Comparison of ENCODE assay signal across 25 cellular contexts in genomic region chr15:47288794-47289193, GRCh38.
A peak's percentile ranks its signal among the peaks of the same experiment; 100 is the strongest.
DNase-seq lines count a peak whose midpoint lies in the region; ATAC-seq, FAIRE-seq and TF ChIP-seq lines count a peak whose summit lies in the region.
"Had no signal": no experiment of that assay in that cellular context is flagged by ENCODE, and none has a peak within 500 bp of the region (broad histone marks: within the 10 kb centered on the region; RNA-seq: fewer than 3 reads in every experiment).

No MANE protein-coding gene starts in this region.

- intact Hi-C loops in activated CD4-positive, alpha-beta T cell treated with anti-CD3 and anti-CD28 coated beads, Interleukin-2, amount 10 ng/mL, durations not matched to agents 24 days and 14 days (cut with micrococcal nuclease): no loop called here
- intact Hi-C loops in activated CD4-positive, alpha-beta T cell treated with anti-CD3 and anti-CD28 coated beads for 36 hours (cut with DNase I, micrococcal nuclease): no loop called here
- intact Hi-C loops in Caco-2 (cut with micrococcal nuclease; ENCODE audit: unreplicated experiment): no loop called here

- H3K36me3 Mint-ChIP-seq in activated CD4-positive, alpha-beta T cell treated with anti-CD3 and anti-CD28 coated beads, Interleukin-2, amount 10 ng/mL, durations not matched to agents 24 days and 14 days (ENCODE audit: low read depth): no peaks in the 10 kb centered on the region
- no peaks in the 10 kb centered on the region for H3K36me3 Mint-ChIP-seq in activated CD4-positive, alpha-beta T cell treated with anti-CD3 and anti-CD28 coated beads for 36 hours (ENCODE audit: low read depth)
- no peaks in the 10 kb centered on the region for H3K36me3 Mint-ChIP-seq in Caco-2 (ENCODE audit: insufficient read depth, unreplicated experiment)

- no peak overlapping the region for H3K27ac ChIP-seq in WERI-Rb-1
- H3K27ac ChIP-seq: BLaER1 treated with 17β-estradiol and CSF1 and Interleukin-3, amounts not matched to agents 10 nM and 100 nM had no signal

- TF ChIP-seq CTCF in WERI-Rb-1 (IDR thresholded peaks at IDR 0.05; ENCODE audit: low read depth, low read length): no peak
- no peak for TF ChIP-seq CTCF in Caco-2 (IDR thresholded peaks at IDR 0.05; ENCODE audit: insufficient read depth in 1 of 2, low read depth in 1 of 2, low read length in 1 of 2, severe bottlenecking in 1 of 2, unreplicated experiment in 1 of 2)

- no TSS peak for BruUV-seq in Caco-2 (replicated peaks; lab: Mats Ljungman, UMichigan)

- H3K4me3 ChIP-seq in WERI-Rb-1 (ENCODE audit: low read depth, low read length) (no peak overlapping the region), Caco-2 (ENCODE audit: low read depth, low read length) (no peak overlapping the region)
- H3K4me3 ChIP-seq: BLaER1 treated with 17β-estradiol and CSF1 and Interleukin-3, amounts not matched to agents 10 nM and 100 nM; K562; SK-N-MC had no signal

- FAIRE-seq in islet of Langerhans (lab: Jason Lieb, UNC): peak; percentile 82
- FAIRE-seq: GM12891, H54, HTR-8/SVneo, K562, RCC 7860 had no signal

- H3K4me3 Mint-ChIP-seq in activated CD4-positive, alpha-beta T cell treated with anti-CD3 and anti-CD28 coated beads, Interleukin-2, amount 10 ng/mL, durations not matched to agents 24 days and 14 days: no peak overlapping the region
- no peak overlapping the region for H3K4me3 Mint-ChIP-seq in activated CD4-positive, alpha-beta T cell treated with anti-CD3 and anti-CD28 coated beads for 36 hours
- no peak overlapping the region for H3K4me3 Mint-ChIP-seq in Caco-2 (ENCODE audit: unreplicated experiment)
- H3K4me3 Mint-ChIP-seq: CD4-positive, alpha-beta T cell had no signal

- H3K27me3 ChIP-seq in WERI-Rb-1 (ENCODE audit: insufficient read depth, low read depth, severe bottlenecking) (no peaks in the 10 kb centered on the region), Caco-2 (replicated peaks; ENCODE audit: control insufficient read depth, insufficient read depth, low read length) (no peaks in the 10 kb centered on the region)
- H3K27me3 ChIP-seq: BLaER1 treated with 17β-estradiol and CSF1 and Interleukin-3, amounts not matched to agents 10 nM and 100 nM had no signal

- H3K4me1 Mint-ChIP-seq in activated CD4-positive, alpha-beta T cell treated with anti-CD3 and anti-CD28 coated beads, Interleukin-2, amount 10 ng/mL, durations not matched to agents 24 days and 14 days: no peaks in the 10 kb centered on the region
- H3K4me1 Mint-ChIP-seq in activated CD4-positive, alpha-beta T cell treated with anti-CD3 and anti-CD28 coated beads for 36 hours: no peaks in the 10 kb centered on the region
- no peaks in the 10 kb centered on the region for H3K4me1 Mint-ChIP-seq in Caco-2 (ENCODE audit: low read depth, unreplicated experiment)

- DNase-seq in activated CD4-positive, alpha-beta T cell treated with anti-CD3 and anti-CD28 coated beads, Interleukin-2, amount 10 ng/mL, durations not matched to agents 24 days and 14 days: peak; percentile 6
- DNase-seq in activated CD4-positive, alpha-beta T cell treated with anti-CD3 and anti-CD28 coated beads for 36 hours: no peak
- DNase-seq in WERI-Rb-1 (peak; percentile 28), Caco-2 (no peak), SW 1271 (lab: John Stamatoyannopoulos, UW) (no peak)
- DNase-seq: AML-193; CD4-positive, alpha-beta T cell; DMS79 treated with DMSO at 0.1 percent for 48 hours; GF-D8; Kasumi-1; NCI-H1092 treated with DMSO at 0.1 percent for 48 hours; NCI-H1436; NCI-H187; NCI-H2107; SIG-M5 had no signal

- CTCF ChIA-PET in activated CD4-positive, alpha-beta T cell treated with anti-CD3 and anti-CD28 coated beads for 36 hours (lab: Charles Lee): interaction anchor here (0.8 kb wide), 1 partner anchor 294 kb away, joined by 3 read pairs; no protein-coding TSS in a partner anchor
- CTCF ChIA-PET in Caco-2 (lab: Charles Lee): no interaction called here

- no peak overlapping the region for H3K27ac Mint-ChIP-seq in activated CD4-positive, alpha-beta T cell treated with anti-CD3 and anti-CD28 coated beads, Interleukin-2, amount 10 ng/mL, durations not matched to agents 24 days and 14 days
- H3K27ac Mint-ChIP-seq in activated CD4-positive, alpha-beta T cell treated with anti-CD3 and anti-CD28 coated beads for 36 hours: no peak overlapping the region
- no peak overlapping the region for H3K27ac Mint-ChIP-seq in Caco-2 (ENCODE audit: unreplicated experiment)
- H3K27ac Mint-ChIP-seq: CD4-positive, alpha-beta T cell had no signal

- H3K36me3 ChIP-seq in WERI-Rb-1 (no peaks in the 10 kb centered on the region), Caco-2 (ENCODE audit: control insufficient read depth, insufficient read depth, low read length) (no peaks in the 10 kb centered on the region)
- H3K36me3 ChIP-seq: BLaER1 treated with 17β-estradiol and CSF1 and Interleukin-3, amounts not matched to agents 10 nM and 100 nM had no signal

- H3K9me3 ChIP-seq in WERI-Rb-1 (ENCODE audit: severe bottlenecking) (no peaks in the 10 kb centered on the region), Caco-2 (no peaks in the 10 kb centered on the region)
- H3K9me3 ChIP-seq: BLaER1 treated with 17β-estradiol and CSF1 and Interleukin-3, amounts not matched to agents 10 nM and 100 nM had no signal

- H3K4me1 ChIP-seq in Caco-2: no peaks in the 10 kb centered on the region
- H3K4me1 ChIP-seq: BLaER1 treated with 17β-estradiol and CSF1 and Interleukin-3, amounts not matched to agents 10 nM and 100 nM had no signal

- H3K9me3 Mint-ChIP-seq in activated CD4-positive, alpha-beta T cell treated with anti-CD3 and anti-CD28 coated beads, Interleukin-2, amount 10 ng/mL, durations not matched to agents 24 days and 14 days: peaks cover 11% of the 10 kb centered on the region
- H3K9me3 Mint-ChIP-seq in activated CD4-positive, alpha-beta T cell treated with anti-CD3 and anti-CD28 coated beads for 36 hours (ENCODE audit: low read depth): no peaks in the 10 kb centered on the region
- H3K9me3 Mint-ChIP-seq in Caco-2 (ENCODE audit: unreplicated experiment): no peaks in the 10 kb centered on the region

- no peaks in the 10 kb centered on the region for H3K27me3 Mint-ChIP-seq in activated CD4-positive, alpha-beta T cell treated with anti-CD3 and anti-CD28 coated beads, Interleukin-2, amount 10 ng/mL, durations not matched to agents 24 days and 14 days
- H3K27me3 Mint-ChIP-seq in activated CD4-positive, alpha-beta T cell treated with anti-CD3 and anti-CD28 coated beads for 36 hours: no peaks in the 10 kb centered on the region
- H3K27me3 Mint-ChIP-seq in Caco-2 (ENCODE audit: insufficient read depth, unreplicated experiment): peaks cover 13% of the 10 kb centered on the region
- H3K27me3 Mint-ChIP-seq: CD4-positive, alpha-beta T cell had no signal

- POLR2A ChIA-PET in activated CD4-positive, alpha-beta T cell treated with anti-CD3 and anti-CD28 coated beads for 36 hours (lab: Charles Lee): no interaction called here
- POLR2A ChIA-PET in Caco-2 (lab: Charles Lee): no interaction called here

- no peak for ATAC-seq in activated CD4-positive, alpha-beta T cell treated with anti-CD3 and anti-CD28 coated beads for 36 hours
- ATAC-seq in HG03442 (IDR thresholded peaks at IDR 0.05; ENCODE audit: unreplicated experiment): no peak
- ATAC-seq in GM18861 (IDR thresholded peaks at IDR 0.05; ENCODE audit: unreplicated experiment): no peak
- ATAC-seq: K562 had no signal

Comparison
In these comparisons a context has a peak if more than half of its experiments do, and no peak if none do; other contexts are left out.
1. DNase-seq: peak in activated CD4-positive, alpha-beta T cell treated with anti-CD3 and anti-CD28 coated beads, Interleukin-2, amount 10 ng/mL, durations not matched to agents 24 days and 14 days (single experiment) and WERI-Rb-1 (single experiment); none in activated CD4-positive, alpha-beta T cell treated with anti-CD3 and anti-CD28 coated beads for 36 hours (single experiment), Caco-2 (0 of 2) and SW 1271 (0 of 2).